ENCODE assay signal across 11 cellular contexts in genomic region chr2:46981662-46982351, GRCh38. TPM values are rescaled to one million over a fixed set of nuclear protein-coding genes. Genes with fewer than 3 reads are reported as not detected.
DNase-seq lines count a peak whose midpoint lies in the region; ATAC-seq and TF ChIP-seq lines count a peak whose summit lies in the region.
"Had no signal": no experiment of that assay in that cellular context is flagged by ENCODE, and none has a peak within 500 bp of the region (broad histone marks: within the 10 kb centered on the region; RNA-seq: fewer than 3 reads in every experiment).

No MANE protein-coding gene starts in this region.

- DNase-seq in natural killer cell treated with Interleukin-12 subunit alpha and Interleukin-12 subunit beta and Interleukin-15 and Interleukin-18, amount 100 ng/mL, for 72 hours (ENCODE audit: low spot score) = no peak
- no peak for DNase-seq in natural killer cell
- DNase-seq in amniotic epithelial cell (ENCODE audit: low read depth) = peak; percentile 31
- no peak for DNase-seq in mesenchymal stem cell
- no peak for DNase-seq in stimulated activated CD8-positive, alpha-beta memory T cell treated with anti-CD3 and anti-CD28 coated beads, Interleukin-4, amount 100 ng/mL, for 48 hours
- no peak for DNase-seq in nucleus accumbens (lab: John Stamatoyannopoulos, UW)
- DNase-seq: NCI-H1694; stimulated activated CD4-positive, alpha-beta T cell treated with anti-CD3 and anti-CD28 coated beads, Interleukin-4, amount 100 ng/mL, for 1 hour had no signal

- H2BK15ac ChIP-seq in mesenchymal stem cell (ENCODE audit: low read depth, poor library complexity, severe bottlenecking) = no peak overlapping the region

- no peak overlapping the region for H2BK12ac ChIP-seq in mesenchymal stem cell (ENCODE audit: low read length in 2 of 2)

- no peak overlapping the region for H3K4me3 Mint-ChIP-seq in natural killer cell treated with Interleukin-12 subunit alpha and Interleukin-12 subunit beta and Interleukin-15 and Interleukin-18, amount 100 ng/mL, for 72 hours
- no peak overlapping the region for H3K4me3 Mint-ChIP-seq in natural killer cell

- H3K36me3 ChIP-seq in mesenchymal stem cell (ENCODE audit: control insufficient read depth in 1 of 2, insufficient read depth in 2 of 2, low read depth in 1 of 2, low read length in 2 of 2) = peaks cover 45 to 63% of the 10 kb centered on the region in 2 experiments

- no peak overlapping the region for H3K18ac ChIP-seq in mesenchymal stem cell (ENCODE audit: low read depth in 1 of 2, low read length in 2 of 2)

- intact Hi-C loops in natural killer cell (cut with micrococcal nuclease) = no loop called here

- no peak overlapping the region for H2AK5ac ChIP-seq in mesenchymal stem cell (ENCODE audit: low read length, severe bottlenecking)

- H2BK120ac ChIP-seq in mesenchymal stem cell (ENCODE audit: low read depth, low read length) = no peak overlapping the region

- H3K4ac ChIP-seq in mesenchymal stem cell (ENCODE audit: low read depth in 1 of 2, low read length in 2 of 2) = no peak overlapping the region

- H4K8ac ChIP-seq in mesenchymal stem cell (ENCODE audit: low read length) = no peak overlapping the region

- no peak for TF ChIP-seq CTCF in natural killer cell (IDR thresholded peaks at IDR 0.05)

- H3K36me3 Mint-ChIP-seq in natural killer cell treated with Interleukin-12 subunit alpha and Interleukin-12 subunit beta and Interleukin-15 and Interleukin-18, amount 100 ng/mL, for 72 hours = no peaks in the 10 kb centered on the region
- H3K36me3 Mint-ChIP-seq in natural killer cell = no peaks in the 10 kb centered on the region

- H3K27me3 ChIP-seq in mesenchymal stem cell (ENCODE audit: control insufficient read depth in 1 of 2, insufficient read depth in 1 of 2, low read length in 2 of 2) = no peaks in the 10 kb centered on the region

- H3K27ac ChIP-seq in mesenchymal stem cell (ENCODE audit: low read length, poor library complexity, severe bottlenecking) = no peak overlapping the region
- H3K27ac ChIP-seq: parathyroid adenoma had no signal

- H3K4me2 ChIP-seq in mesenchymal stem cell (ENCODE audit: low read length, poor library complexity, severe bottlenecking) = no peak overlapping the region

- H3K27me3 Mint-ChIP-seq in natural killer cell treated with Interleukin-12 subunit alpha and Interleukin-12 subunit beta and Interleukin-15 and Interleukin-18, amount 100 ng/mL, for 72 hours = no peaks in the 10 kb centered on the region
- H3K27me3 Mint-ChIP-seq in natural killer cell (ENCODE audit: low read depth in 2 of 2) = no peaks in the 10 kb centered on the region

- no peak overlapping the region for H2AFZ ChIP-seq in mesenchymal stem cell (ENCODE audit: low read depth, low read length)
- H2AFZ ChIP-seq: parathyroid adenoma had no signal

- no peak for ATAC-seq in natural killer cell treated with Interleukin-12 subunit alpha and Interleukin-12 subunit beta and Interleukin-15 and Interleukin-18, amount 100 ng/mL, for 72 hours
- ATAC-seq in natural killer cell (no peak), HG02840 (IDR thresholded peaks at IDR 0.05; ENCODE audit: low FRiP score, unreplicated experiment) (no peak), HG02870 (IDR thresholded peaks at IDR 0.05; ENCODE audit: unreplicated experiment) (no peak)

- no peak overlapping the region for H3K14ac ChIP-seq in mesenchymal stem cell (ENCODE audit: low read length in 2 of 2)

- peaks cover 54 to 60% of the 10 kb centered on the region in 2 donors for H3K4me1 Mint-ChIP-seq in natural killer cell treated with Interleukin-12 subunit alpha and Interleukin-12 subunit beta and Interleukin-15 and Interleukin-18, amount 100 ng/mL, for 72 hours (ENCODE audit: low read depth in 2 of 2)
- peaks cover 27 to 39% of the 10 kb centered on the region in 2 donors for H3K4me1 Mint-ChIP-seq in natural killer cell

- H3K27ac Mint-ChIP-seq in natural killer cell treated with Interleukin-12 subunit alpha and Interleukin-12 subunit beta and Interleukin-15 and Interleukin-18, amount 100 ng/mL, for 72 hours = peak overlapping the region; percentile 27 to 96
- H3K27ac Mint-ChIP-seq in natural killer cell = no peak overlapping the region

- H3K9me3 ChIP-seq in mesenchymal stem cell (ENCODE audit: control insufficient read depth, low read length) = no peaks in the 10 kb centered on the region

- H3K9ac ChIP-seq in mesenchymal stem cell (ENCODE audit: low read length) = peak overlapping the region; percentile 52
- H3K9ac ChIP-seq: parathyroid adenoma had no signal

- WGBS in mesenchymal stem cell = 100% methylated on average over 8 of the region's 8 CpGs

- H3K4me1 ChIP-seq in mesenchymal stem cell (ENCODE audit: control insufficient read depth, insufficient read depth, low read depth, low read length) = peaks cover 39% of the 10 kb centered on the region

- peaks cover 31% of the 10 kb centered on the region for H3K79me1 ChIP-seq in mesenchymal stem cell (replicated peaks; ENCODE audit: low read length, poor library complexity, severe bottlenecking)

- H2BK5ac ChIP-seq in mesenchymal stem cell (ENCODE audit: low read depth, low read length, poor library complexity, severe bottlenecking) = no peak overlapping the region

- no peaks in the 10 kb centered on the region for H3K9me3 Mint-ChIP-seq in natural killer cell treated with Interleukin-12 subunit alpha and Interleukin-12 subunit beta and Interleukin-15 and Interleukin-18, amount 100 ng/mL, for 72 hours
- no peaks in the 10 kb centered on the region for H3K9me3 Mint-ChIP-seq in natural killer cell

- no peak overlapping the region for H4K91ac ChIP-seq in mesenchymal stem cell (ENCODE audit: low read length)

- peak overlapping the region in 1 of 2 experiments; percentile 14 for H3K23ac ChIP-seq in mesenchymal stem cell (ENCODE audit: low read length in 2 of 2)

- H3K4me3 ChIP-seq in mesenchymal stem cell (ENCODE audit: insufficient read depth in 1 of 2, low read depth in 1 of 2, low read length in 2 of 2) = no peak overlapping the region

RNA-seq across cellular contexts. Expression of gene TTC7A, which starts 40.8 kb away (rescaled TPM):
- 10 to 100 TPM; 52.5 to 68.6 TPM for total RNA-seq in natural killer cell treated with Interleukin-12 subunit alpha and Interleukin-12 subunit beta and Interleukin-15 and Interleukin-18, amount 100 ng/mL, for 72 hours
- total RNA-seq in natural killer cell = 10 to 100 TPM; 27.2 to 41.4 (median 35.6) TPM
- polyA plus RNA-seq in mesenchymal stem cell (2013, experiment 1 of 2) = 9.8 TPM
- polyA plus RNA-seq in mesenchymal stem cell (2013, experiment 2 of 2) = 9.3 TPM

Comparison
In these comparisons a context has a peak if more than half of its experiments do, and no peak if none do; other contexts are left out.
1. H3K27ac Mint-ChIP-seq: peak in natural killer cell treated with Interleukin-12 subunit alpha and Interleukin-12 subunit beta and Interleukin-15 and Interleukin-18, amount 100 ng/mL, for 72 hours (2 of 2); none in natural killer cell (0 of 2).